ENCODE assay signal across 20 cellular contexts in genomic region chr18:79421275-79421857, GRCh38.
"Had no signal": no experiment of that assay in that cellular context is flagged by ENCODE, and none has a peak within 500 bp of the region (broad histone marks: within the 10 kb centered on the region; RNA-seq: fewer than 3 reads in every experiment).

No MANE protein-coding gene starts in this region.

- H3K4me3 ChIP-seq: esophagus muscularis mucosa, mucosa of descending colon, skin epidermis had no signal

- H3K27me3 ChIP-seq: esophagus muscularis mucosa, neutrophil had no signal

- H3K9me3 ChIP-seq: esophagus muscularis mucosa, left ventricle myocardium inferior, mucosa of descending colon, neutrophil had no signal

- ATAC-seq: mucosa of descending colon; naive thymus-derived CD8-positive, alpha-beta T cell; WTC11 had no signal

- H3K36me3 ChIP-seq: neutrophil had no signal

- DNase-seq: activated CD4-positive, alpha-beta memory T cell treated with anti-CD3 and anti-CD28 coated beads, Interleukin-2, amount 10 ng/mL, durations not matched to agents 7 days and 5 days; activated CD4-positive, alpha-beta T cell treated with anti-CD3 and anti-CD28 coated beads for 4 hours; activated gamma-delta T cell treated with Interleukin-2 at 50 U/mL for 16 hours; amygdala; central memory CD4-positive, alpha-beta T cell; cortex of kidney; effector CD4-positive, alpha-beta T cell; foreskin fibroblast; glutamatergic neuron; left ventricle myocardium inferior; mucosa of descending colon; naive thymus-derived CD8-positive, alpha-beta T cell; retina; stimulated activated CD4-positive, alpha-beta T cell treated with anti-CD3 and anti-CD28 coated beads, Interleukin-4, amount 100 ng/mL, for 24 hours; stimulated activated naive CD8-positive, alpha-beta T cell treated with anti-CD3 and anti-CD28 coated beads, Interleukin-15, Interleukin-2, amounts not matched to agents 100 U/mL and 50 U/mL, for 24 hours; T-helper 2 cell had no signal

- H3K27ac ChIP-seq: esophagus muscularis mucosa, left ventricle myocardium inferior, neutrophil had no signal
